ENCODE assay signal across 10 cellular contexts in the genomic region with DNA sequence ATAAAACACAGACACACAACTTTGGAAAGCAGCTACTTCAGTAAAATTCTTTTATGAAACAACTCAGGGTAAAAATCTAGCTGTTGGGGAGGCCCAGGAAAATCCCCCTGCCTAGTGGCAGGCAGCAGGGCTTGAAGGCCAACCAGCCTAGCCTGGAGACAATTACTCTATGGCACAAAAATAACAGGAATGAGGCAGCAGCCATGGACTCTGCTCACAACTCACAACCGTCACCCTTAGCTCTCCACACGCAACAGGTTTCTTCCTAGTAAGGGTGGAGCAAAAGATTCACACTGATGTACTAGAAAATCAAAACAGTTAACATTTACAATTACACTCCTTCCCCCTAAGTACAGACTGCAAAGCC. TPM values are rescaled to one million over a fixed set of nuclear protein-coding genes. Genes with fewer than 3 reads are reported as not detected.
DNase-seq lines count a peak whose midpoint lies in the region; TF ChIP-seq lines count a peak whose summit lies in the region.
"Had no signal": no experiment of that assay in that cellular context is flagged by ENCODE, and none has a peak within 500 bp of the region (broad histone marks: within the 10 kb centered on the region; RNA-seq: fewer than 3 reads in every experiment).

No MANE protein-coding gene starts in this region.

- H3K27me3 Mint-ChIP-seq in CD8-positive, alpha-beta memory T cell = no peaks in the 10 kb centered on the region
- H3K27me3 Mint-ChIP-seq in activated T-helper 1 cell treated with anti-CD3 and anti-CD28 coated beads, Interleukin-12 subunit alpha, Interleukin-12 subunit beta, Interleukin-2, Interleukin-4 antibody, amounts not matched to agents 30 ng/mL and 10 ng/mL and 1 ng/mL, durations not matched to agents 14 hours and 24 hours and 36 hours (ENCODE audit: insufficient read depth) = no peaks in the 10 kb centered on the region

- intact Hi-C loops in activated T-helper 1 cell treated with anti-CD3 and anti-CD28 coated beads, Interleukin-12 subunit alpha, Interleukin-12 subunit beta, Interleukin-2, Interleukin-4 antibody, amounts not matched to agents 30 ng/mL and 10 ng/mL and 1 ng/mL, durations not matched to agents 14 hours and 24 hours and 36 hours (cut with micrococcal nuclease) = no loop called here

- no peak overlapping the region for H3K27ac ChIP-seq in CD8-positive, alpha-beta memory T cell (ENCODE audit: low read depth, low read length)
- H3K27ac ChIP-seq in RWPE1 = no peak overlapping the region; the same call in 1 of the 2 replicates

- H3K36me3 Mint-ChIP-seq in CD8-positive, alpha-beta memory T cell = peaks cover 0 to 36% (median 2%) of the 10 kb centered on the region in 3 donors
- H3K36me3 Mint-ChIP-seq in activated T-helper 1 cell treated with anti-CD3 and anti-CD28 coated beads, Interleukin-12 subunit alpha, Interleukin-12 subunit beta, Interleukin-2, Interleukin-4 antibody, amounts not matched to agents 30 ng/mL and 10 ng/mL and 1 ng/mL, durations not matched to agents 14 hours and 24 hours and 36 hours (ENCODE audit: low read depth) = peaks cover 28% of the 10 kb centered on the region

- H3K27ac Mint-ChIP-seq in CD8-positive, alpha-beta memory T cell = peak overlapping the region; percentile 25 to 95 (median 78)
- H3K27ac Mint-ChIP-seq in activated T-helper 1 cell treated with anti-CD3 and anti-CD28 coated beads, Interleukin-12 subunit alpha, Interleukin-12 subunit beta, Interleukin-2, Interleukin-4 antibody, amounts not matched to agents 30 ng/mL and 10 ng/mL and 1 ng/mL, durations not matched to agents 14 hours and 24 hours and 36 hours = peak overlapping the region; percentile 7

- H3K4me3 ChIP-seq in CD8-positive, alpha-beta memory T cell (ENCODE audit: low read length) = no peak overlapping the region
- no peak overlapping the region for H3K4me3 ChIP-seq in skeletal muscle satellite cell (ENCODE audit: low read length)
- no peak overlapping the region for H3K4me3 ChIP-seq in H7 (ENCODE audit: insufficient read depth, low read depth, low read length)

- no peak for DNase-seq in CD8-positive, alpha-beta memory T cell
- DNase-seq in activated T-helper 1 cell treated with anti-CD3 and anti-CD28 coated beads, Interleukin-12 subunit alpha, Interleukin-12 subunit beta, Interleukin-2, Interleukin-4 antibody, amounts not matched to agents 30 ng/mL and 10 ng/mL and 1 ng/mL, durations not matched to agents 14 hours and 24 hours and 36 hours (ENCODE audit: low spot score) = no peak
- DNase-seq in hepatic stellate cell (ENCODE audit: low spot score) (peak; percentile 33), RWPE1 (ENCODE audit: low spot score) (no peak), H7 (no peak), NCI-H1436 treated with DMSO at 0.1 percent for 48 hours (lab: John Stamatoyannopoulos, UW) (no peak), GM19238 (ENCODE audit: insufficient read length, low spot score) (no peak)
- DNase-seq: activated CD4-positive, alpha-beta T cell treated with anti-CD3 and anti-CD28 coated beads, Interleukin-2, amount 50 U/mL, for 48 hours; NCI-H1694 treated with DMSO at 0.1 percent for 48 hours had no signal

- H3K9me3 ChIP-seq in CD8-positive, alpha-beta memory T cell (ENCODE audit: low read length) = no peaks in the 10 kb centered on the region
- H3K9me3 ChIP-seq in skeletal muscle satellite cell (replicated peaks; ENCODE audit: low read length) = no peaks in the 10 kb centered on the region

- H3K9me3 Mint-ChIP-seq in CD8-positive, alpha-beta memory T cell = no peaks in the 10 kb centered on the region
- no peaks in the 10 kb centered on the region for H3K9me3 Mint-ChIP-seq in activated T-helper 1 cell treated with anti-CD3 and anti-CD28 coated beads, Interleukin-12 subunit alpha, Interleukin-12 subunit beta, Interleukin-2, Interleukin-4 antibody, amounts not matched to agents 30 ng/mL and 10 ng/mL and 1 ng/mL, durations not matched to agents 14 hours and 24 hours and 36 hours

- peaks cover under 1% of the 10 kb centered on the region for H3K36me3 ChIP-seq in CD8-positive, alpha-beta memory T cell (ENCODE audit: insufficient read depth, low read length)
- peaks cover 22% of the 10 kb centered on the region for H3K36me3 ChIP-seq in skeletal muscle satellite cell (ENCODE audit: insufficient read depth, low read length)
- H3K36me3 ChIP-seq in H7 (replicated peaks; ENCODE audit: control insufficient read depth, insufficient read depth, low read length) = no peaks in the 10 kb centered on the region

- no peak for TF ChIP-seq CTCF in RWPE1 (conservative IDR thresholded peaks at IDR 0.05; ENCODE audit: low read depth)

- no peaks in the 10 kb centered on the region for H3K27me3 ChIP-seq in CD8-positive, alpha-beta memory T cell (ENCODE audit: insufficient read depth, low read length, poor library complexity, severe bottlenecking)
- H3K27me3 ChIP-seq in skeletal muscle satellite cell (ENCODE audit: control insufficient read depth, insufficient read depth, low read length) = no peaks in the 10 kb centered on the region
- peaks cover 18% of the 10 kb centered on the region for H3K27me3 ChIP-seq in H7 (ENCODE audit: control insufficient read depth, insufficient read depth, low read length)

- no peak overlapping the region for H3K9ac ChIP-seq in skeletal muscle satellite cell (ENCODE audit: low read depth, low read length)

- H3K4me3 Mint-ChIP-seq in CD8-positive, alpha-beta memory T cell = peak overlapping the region in 4 of 7 donors; percentile 7 to 42 (median 16)
- no peak overlapping the region for H3K4me3 Mint-ChIP-seq in activated T-helper 1 cell treated with anti-CD3 and anti-CD28 coated beads, Interleukin-12 subunit alpha, Interleukin-12 subunit beta, Interleukin-2, Interleukin-4 antibody, amounts not matched to agents 30 ng/mL and 10 ng/mL and 1 ng/mL, durations not matched to agents 14 hours and 24 hours and 36 hours

- CTCF ChIA-PET in CD8-positive, alpha-beta memory T cell (lab: Charles Lee) = interaction anchor here (1.1 to 5.7 kb wide), 3 partner anchors 13 to 131 kb away, joined by 3 to 51 read pairs (median 7); no protein-coding TSS in a partner anchor
- CTCF ChIA-PET in RWPE1 (lab: Yijun Ruan, JAX) = interaction anchor here (0.6 to 1.0 kb wide), 2 partner anchors 23 to 313 kb away, joined by 3 read pairs; no protein-coding TSS in a partner anchor

- peaks cover 38 to 67% (median 55%) of the 10 kb centered on the region in 3 donors for H3K4me1 Mint-ChIP-seq in CD8-positive, alpha-beta memory T cell
- H3K4me1 Mint-ChIP-seq in activated T-helper 1 cell treated with anti-CD3 and anti-CD28 coated beads, Interleukin-12 subunit alpha, Interleukin-12 subunit beta, Interleukin-2, Interleukin-4 antibody, amounts not matched to agents 30 ng/mL and 10 ng/mL and 1 ng/mL, durations not matched to agents 14 hours and 24 hours and 36 hours (ENCODE audit: low read depth) = peaks cover 59% of the 10 kb centered on the region

- POLR2A ChIA-PET in CD8-positive, alpha-beta memory T cell (lab: Charles Lee) = interaction anchor here (0.8 kb wide), 1 partner anchor 19 kb away, joined by 3 read pairs; no protein-coding TSS in a partner anchor
- POLR2A ChIA-PET in RWPE1 (lab: Yijun Ruan, JAX; ENCODE audit: low non-redundant PET) = no interaction called here

- peaks cover 14% of the 10 kb centered on the region for H3K4me1 ChIP-seq in CD8-positive, alpha-beta memory T cell (ENCODE audit: insufficient read depth, low read length)
- H3K4me1 ChIP-seq in skeletal muscle satellite cell (ENCODE audit: control insufficient read depth, insufficient read depth, low read length) = peaks cover 20% of the 10 kb centered on the region

- peak overlapping the region; percentile 15 for H3K4me2 ChIP-seq in skeletal muscle satellite cell (ENCODE audit: low read length)

RNA-seq across cellular contexts. Expression of gene FBXL22, which starts 0.5 kb away (rescaled TPM):
- 1 to 10 TPM in 1 of 2 experiments, under 1 TPM in 1; 0.84 to 1.1 TPM for total RNA-seq in CD8-positive, alpha-beta memory T cell
- polyA plus RNA-seq in CD8-positive, alpha-beta memory T cell = 0.97 TPM
- total RNA-seq in activated T-helper 1 cell treated with anti-CD3 and anti-CD28 coated beads, Interleukin-12 subunit alpha, Interleukin-12 subunit beta, Interleukin-2, Interleukin-4 antibody, amounts not matched to agents 30 ng/mL and 10 ng/mL and 1 ng/mL, durations not matched to agents 14 hours and 24 hours and 36 hours = 0.83 and 0.88 TPM in 2 replicates
- under 0.01 and 0.51 TPM in 2 replicates for total RNA-seq in skeletal muscle satellite cell (2012; rRNA removed)
- 0.26 and 0.90 TPM in 2 replicates for total RNA-seq in H7 (2014; rRNA removed; shearing (Covaris generic))
